35 cellular contexts compared by ENCODE assay signal in the genomic region with DNA sequence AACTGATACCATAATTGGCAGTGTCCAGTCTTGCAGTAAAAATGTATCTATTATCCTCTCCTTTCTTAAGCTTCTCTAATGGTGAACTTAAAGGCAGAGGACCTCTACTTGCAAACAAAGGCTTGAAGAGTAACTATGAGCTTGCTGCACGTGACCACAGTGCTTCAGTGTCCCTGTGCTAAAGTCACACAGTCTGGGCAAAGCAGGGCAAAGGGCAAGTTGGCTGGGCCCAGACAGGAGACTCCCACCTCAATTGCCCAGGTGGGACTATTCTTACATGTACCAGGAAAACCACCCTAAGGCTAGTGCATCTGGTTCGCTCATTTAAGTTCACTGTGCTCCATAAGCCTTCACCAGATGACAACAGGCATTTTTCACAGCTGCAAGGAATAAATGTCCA.
"Had no signal": no experiment of that assay in that cellular context is flagged by ENCODE, and none has a peak within 500 bp of the region (broad histone marks: within the 10 kb centered on the region; RNA-seq: fewer than 3 reads in every experiment).

No MANE protein-coding gene starts in this region.

- DNase-seq: Karpas-422, Kasumi-1, MG63, MM.1S, MV-4-11, NCI-H1048, NCI-H1092, NCI-H1092 treated with DMSO at 0.1 percent for 48 hours, NCI-H1105, NCI-H1105 treated with DMSO at 0.1 percent for 48 hours, NCI-H1417, NCI-H1417 treated with DMSO at 0.1 percent for 48 hours, NCI-H1436, NCI-H1436 treated with DMSO at 0.1 percent for 48 hours, NCI-H146, NCI-H1694, NCI-H1694 treated with DMSO at 0.1 percent for 48 hours, NCI-H187, NCI-H187 treated with DMSO at 0.1 percent for 48 hours, NCI-H1930, NCI-H2029, NCI-H2029 treated with DMSO at 0.1 percent for 48 hours, NCI-H2081, NCI-H2081 treated with DMSO at 0.1 percent for 48 hours, NCI-H2107, NCI-H2171, NCI-H2171 treated with DMSO at 0.1 percent for 48 hours, NCI-H2227 treated with DMSO at 0.1 percent for 48 hours, NCI-H226, NCI-H345, NCI-H446, NCI-H446 treated with DMSO at 0.1 percent for 48 hours, NCI-H510A, NCI-H510A treated with DMSO at 0.1 percent for 48 hours, NCI-H524 had no signal

- H3K27me3 ChIP-seq: MG63 had no signal

- H3K4me3 ChIP-seq: MG63 had no signal

- H3K36me3 ChIP-seq: MG63 had no signal

- H3K9me3 ChIP-seq: MG63 had no signal
